1 cellular context compared by ENCODE assay signal in genomic region chr15:25862469-25863066, GRCh38.
A peak's percentile ranks its signal among the peaks of the same experiment; 100 is the strongest.
TF ChIP-seq lines count a peak whose summit lies in the region.

No MANE protein-coding gene starts in this region.

TF ChIP-seq in H1, 55 proteins besides CTCF, POLR2A, EP300 and RAD21 (continued from another document):
- TF ChIP-seq TBP (IDR thresholded peaks at IDR 0.05; ENCODE audit: low read depth, low read length) (no peak), EZH2 (IDR thresholded peaks at IDR 0.05; ENCODE audit: low read depth, low read length, severe bottlenecking) (peak; percentile 78), TAF1 (IDR thresholded peaks at IDR 0.05; ENCODE audit: low read depth, low read length) (no peak), NRF1 (IDR thresholded peaks at IDR 0.05; ENCODE audit: low read depth, low read length) (no peak), CBX8 (IDR thresholded peaks at IDR 0.05; ENCODE audit: borderline replicate concordance, low read depth, low read length) (no peak), KDM4A (IDR thresholded peaks at IDR 0.05; ENCODE audit: low read depth, low read length, severe bottlenecking) (peak; percentile 94), SRF (IDR thresholded peaks at IDR 0.05; ENCODE audit: low read depth, low read length) (no peak), CHD7 (IDR thresholded peaks at IDR 0.05; ENCODE audit: insufficient replicate concordance, low read length) (no peak), JUN (IDR thresholded peaks at IDR 0.05; ENCODE audit: low read depth, low read length) (no peak), MAX (IDR thresholded peaks at IDR 0.05) (peak; percentile 72), KDM5A (IDR thresholded peaks at IDR 0.05; ENCODE audit: low read length) (no peak), SUZ12 (IDR thresholded peaks at IDR 0.05; ENCODE audit: low read length) (peak; percentile 84), TAF7 (optimal IDR thresholded peaks at IDR 0.05; ENCODE audit: borderline replicate concordance, low read depth, low read length) (no peak)
TF ChIP-seq in H1: peak in this region for 4.
